In the genomic region with DNA sequence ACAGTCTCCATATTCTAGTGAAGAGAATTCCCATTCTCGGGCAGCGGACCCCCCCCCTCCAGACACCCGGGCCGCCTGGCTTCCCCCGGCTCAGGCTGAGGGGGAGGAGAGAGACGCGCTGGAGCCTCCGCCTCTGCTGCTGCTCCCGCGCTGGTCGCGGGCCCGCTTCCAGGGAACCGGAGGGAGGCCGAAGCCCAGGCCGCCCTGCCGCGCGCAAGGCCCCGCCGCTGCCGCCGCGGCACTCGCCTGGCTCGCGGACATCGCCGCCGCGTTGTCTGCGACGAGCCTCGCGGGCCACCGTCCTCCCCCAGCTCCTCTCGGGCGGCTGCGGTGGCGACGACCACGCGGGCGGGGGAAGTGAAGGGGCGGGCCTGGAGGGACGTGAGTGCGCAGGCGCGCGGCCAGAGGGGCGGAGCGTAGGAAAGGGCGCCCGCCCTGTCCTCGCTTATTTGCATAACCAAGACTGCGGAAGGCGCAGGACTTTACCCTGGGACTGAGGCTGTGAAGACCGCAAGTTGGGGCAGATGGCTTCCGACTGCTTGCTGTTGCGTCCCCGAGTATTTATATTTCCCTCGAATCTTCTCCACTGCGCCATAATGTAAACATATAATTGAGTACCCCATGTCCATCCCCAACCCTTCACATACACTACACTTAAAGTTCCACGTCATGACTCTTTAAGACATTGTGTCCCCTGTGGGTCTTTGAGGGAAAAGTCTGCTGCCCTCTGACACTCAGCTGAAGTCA, we compare ENCODE assay signal across 1 cellular context.
TF ChIP-seq lines count a peak whose summit lies in the region.

A gene with protein sequence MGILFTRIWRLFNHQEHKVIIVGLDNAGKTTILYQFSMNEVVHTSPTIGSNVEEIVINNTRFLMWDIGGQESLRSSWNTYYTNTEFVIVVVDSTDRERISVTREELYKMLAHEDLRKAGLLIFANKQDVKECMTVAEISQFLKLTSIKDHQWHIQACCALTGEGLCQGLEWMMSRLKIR (minus strand): TSS at position 279 of the 747 bp plus-strand sequence. CDS start 245 bp downstream, at position 34.

TF ChIP-seq in HepG2, 621 proteins besides CTCF, POLR2A, EP300 and RAD21 (continued from another document and continues in another):
- TF ChIP-seq ZNF510 (CRISPR knock-in tag; IDR thresholded peaks at IDR 0.05; ENCODE audit: low read depth) (no peak; the same call in 1 of the 2 replicates), ZNF468 (CRISPR knock-in tag; IDR thresholded peaks at IDR 0.05) (no peak), PAF1 (CRISPR knock-in tag; IDR thresholded peaks at IDR 0.05) (no peak), STAT6 (CRISPR knock-in tag; IDR thresholded peaks at IDR 0.05; ENCODE audit: borderline replicate concordance) (peak; percentile 60; the same call in 1 of the 2 replicates), U2AF1 (optimal IDR thresholded peaks at IDR 0.05; ENCODE audit: low read depth, low read length) (no peak), SMARCE1 (IDR thresholded peaks at IDR 0.05; ENCODE audit: borderline replicate concordance) (no peak), NONO (IDR thresholded peaks at IDR 0.05) (no peak), NONO (CRISPR knock-in tag; conservative IDR thresholded peaks at IDR 0.05) (peak; percentile 91), ZNF775 (CRISPR knock-in tag; IDR thresholded peaks at IDR 0.05; ENCODE audit: borderline replicate concordance) (no peak), ZNF329 (CRISPR knock-in tag; IDR thresholded peaks at IDR 0.05; ENCODE audit: low read depth) (peak; percentile 84; the same call in 1 of the 2 replicates), ZNF20 (CRISPR knock-in tag; IDR thresholded peaks at IDR 0.05) (no peak), SETDB1 (CRISPR knock-in tag; IDR thresholded peaks at IDR 0.05; ENCODE audit: borderline replicate concordance) (no peak), ZIK1 (CRISPR knock-in tag; IDR thresholded peaks at IDR 0.05; ENCODE audit: borderline replicate concordance, low read depth) (peak; percentile 98), ZNF446 (CRISPR knock-in tag; IDR thresholded peaks at IDR 0.05) (peak; percentile 91), BHLHE40 (IDR thresholded peaks at IDR 0.05; ENCODE audit: low read length) (peak; percentile 23; the same call in 1 of the 2 replicates), HCFC1 (IDR thresholded peaks at IDR 0.05; ENCODE audit: low read depth, low read length) (no peak; the same call in 1 of the 2 replicates), HES4 (CRISPR knock-in tag; IDR thresholded peaks at IDR 0.05; ENCODE audit: borderline replicate concordance) (peak; percentile 97), ZNF768 (CRISPR knock-in tag; IDR thresholded peaks at IDR 0.05) (peak; percentile 68; the same call in 1 of the 2 replicates), REPIN1 (CRISPR knock-in tag; IDR thresholded peaks at IDR 0.05; ENCODE audit: borderline replicate concordance, low read depth) (no peak), ZFP90 (CRISPR knock-in tag; IDR thresholded peaks at IDR 0.05; ENCODE audit: borderline replicate concordance) (peak; percentile 51; the same call in 1 of the 2 replicates), ZNF773 (CRISPR knock-in tag; IDR thresholded peaks at IDR 0.05; ENCODE audit: borderline replicate concordance) (peak; percentile 74; the same call in 1 of the 2 replicates), ZNF570 (CRISPR knock-in tag; IDR thresholded peaks at IDR 0.05; ENCODE audit: borderline replicate concordance) (no peak; the same call in 1 of the 2 replicates), ZNF557 (CRISPR knock-in tag; IDR thresholded peaks at IDR 0.05) (peak; percentile 41; the same call in 1 of the 2 replicates), ONECUT2 (CRISPR knock-in tag; IDR thresholded peaks at IDR 0.05) (no peak), ZNF788 (CRISPR knock-in tag; IDR thresholded peaks at IDR 0.05; ENCODE audit: borderline replicate concordance) (peak; percentile 83; the same call in 1 of the 2 replicates), TBP (CRISPR knock-in tag; IDR thresholded peaks at IDR 0.05) (no peak), SIX1 (CRISPR knock-in tag; IDR thresholded peaks at IDR 0.05; ENCODE audit: borderline replicate concordance) (0 out of 2 replicates have a peak, but pooled peaks have one; percentile 7), ZC3H4 (CRISPR knock-in tag; IDR thresholded peaks at IDR 0.05; ENCODE audit: borderline replicate concordance) (no peak; the same call in 1 of the 2 replicates), NR2F6 (IDR thresholded peaks at IDR 0.05) (no peak), NR2F6 (CRISPR knock-in tag; IDR thresholded peaks at IDR 0.05) (peak; percentile 29; the same call in 1 of the 2 replicates), ATF1 (CRISPR knock-in tag; IDR thresholded peaks at IDR 0.05) (no peak), JDP2 (CRISPR knock-in tag; IDR thresholded peaks at IDR 0.05; ENCODE audit: borderline replicate concordance) (no peak; the same call in 1 of the 2 replicates), ZKSCAN8 (CRISPR knock-in tag; IDR thresholded peaks at IDR 0.05; ENCODE audit: borderline replicate concordance) (no peak), PHF21A (CRISPR knock-in tag; IDR thresholded peaks at IDR 0.05) (no peak), HMG20A (CRISPR knock-in tag; IDR thresholded peaks at IDR 0.05; ENCODE audit: borderline replicate concordance) (peak; percentile 22; the same call in 1 of the 2 replicates), TGIF2 (CRISPR knock-in tag; IDR thresholded peaks at IDR 0.05) (no peak), ZMYM2 (CRISPR knock-in tag; IDR thresholded peaks at IDR 0.05) (no peak), ZFY (CRISPR knock-in tag; IDR thresholded peaks at IDR 0.05) (peak; percentile 97), HNRNPUL1 (IDR thresholded peaks at IDR 0.05; ENCODE audit: low read depth, low read length) (no peak), ZNF460 (CRISPR knock-in tag; IDR thresholded peaks at IDR 0.05; ENCODE audit: borderline replicate concordance) (no peak), MTA1 (CRISPR knock-in tag; IDR thresholded peaks at IDR 0.05; ENCODE audit: borderline replicate concordance) (peak; percentile 69)
- TF ChIP-seq, protein P1, sequence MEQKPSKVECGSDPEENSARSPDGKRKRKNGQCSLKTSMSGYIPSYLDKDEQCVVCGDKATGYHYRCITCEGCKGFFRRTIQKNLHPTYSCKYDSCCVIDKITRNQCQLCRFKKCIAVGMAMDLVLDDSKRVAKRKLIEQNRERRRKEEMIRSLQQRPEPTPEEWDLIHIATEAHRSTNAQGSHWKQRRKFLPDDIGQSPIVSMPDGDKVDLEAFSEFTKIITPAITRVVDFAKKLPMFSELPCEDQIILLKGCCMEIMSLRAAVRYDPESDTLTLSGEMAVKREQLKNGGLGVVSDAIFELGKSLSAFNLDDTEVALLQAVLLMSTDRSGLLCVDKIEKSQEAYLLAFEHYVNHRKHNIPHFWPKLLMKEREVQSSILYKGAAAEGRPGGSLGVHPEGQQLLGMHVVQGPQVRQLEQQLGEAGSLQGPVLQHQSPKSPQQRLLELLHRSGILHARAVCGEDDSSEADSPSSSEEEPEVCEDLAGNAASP (CRISPR knock-in tag; IDR thresholded peaks at IDR 0.05; ENCODE audit: borderline replicate concordance) = peak; percentile 18; the same call in 1 of the 2 replicates
- TF ChIP-seq, protein P2, sequence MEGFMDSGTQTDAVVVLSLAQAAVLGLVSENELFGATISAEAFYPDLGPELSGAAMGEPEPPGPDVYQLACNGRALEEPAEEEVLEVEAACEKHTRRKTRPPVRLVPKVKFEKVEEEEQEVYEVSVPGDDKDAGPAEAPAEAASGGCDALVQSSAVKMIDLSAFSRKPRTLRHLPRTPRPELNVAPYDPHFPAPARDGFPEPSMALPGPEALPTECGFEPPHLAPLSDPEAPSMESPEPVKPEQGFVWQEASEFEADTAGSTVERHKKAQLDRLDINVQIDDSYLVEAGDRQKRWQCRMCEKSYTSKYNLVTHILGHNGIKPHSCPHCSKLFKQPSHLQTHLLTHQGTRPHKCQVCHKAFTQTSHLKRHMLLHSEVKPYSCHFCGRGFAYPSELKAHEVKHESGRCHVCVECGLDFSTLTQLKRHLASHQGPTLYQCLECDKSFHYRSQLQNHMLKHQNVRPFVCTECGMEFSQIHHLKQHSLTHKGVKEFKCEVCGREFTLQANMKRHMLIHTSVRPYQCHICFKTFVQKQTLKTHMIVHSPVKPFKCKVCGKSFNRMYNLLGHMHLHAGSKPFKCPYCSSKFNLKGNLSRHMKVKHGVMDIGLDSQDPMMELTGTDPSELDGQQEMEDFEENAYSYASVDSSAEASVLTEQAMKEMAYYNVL (CRISPR knock-in tag; IDR thresholded peaks at IDR 0.05; ENCODE audit: borderline replicate concordance) = peak; percentile 67; the same call in 1 of the 2 replicates
- TF ChIP-seq, protein P3, sequence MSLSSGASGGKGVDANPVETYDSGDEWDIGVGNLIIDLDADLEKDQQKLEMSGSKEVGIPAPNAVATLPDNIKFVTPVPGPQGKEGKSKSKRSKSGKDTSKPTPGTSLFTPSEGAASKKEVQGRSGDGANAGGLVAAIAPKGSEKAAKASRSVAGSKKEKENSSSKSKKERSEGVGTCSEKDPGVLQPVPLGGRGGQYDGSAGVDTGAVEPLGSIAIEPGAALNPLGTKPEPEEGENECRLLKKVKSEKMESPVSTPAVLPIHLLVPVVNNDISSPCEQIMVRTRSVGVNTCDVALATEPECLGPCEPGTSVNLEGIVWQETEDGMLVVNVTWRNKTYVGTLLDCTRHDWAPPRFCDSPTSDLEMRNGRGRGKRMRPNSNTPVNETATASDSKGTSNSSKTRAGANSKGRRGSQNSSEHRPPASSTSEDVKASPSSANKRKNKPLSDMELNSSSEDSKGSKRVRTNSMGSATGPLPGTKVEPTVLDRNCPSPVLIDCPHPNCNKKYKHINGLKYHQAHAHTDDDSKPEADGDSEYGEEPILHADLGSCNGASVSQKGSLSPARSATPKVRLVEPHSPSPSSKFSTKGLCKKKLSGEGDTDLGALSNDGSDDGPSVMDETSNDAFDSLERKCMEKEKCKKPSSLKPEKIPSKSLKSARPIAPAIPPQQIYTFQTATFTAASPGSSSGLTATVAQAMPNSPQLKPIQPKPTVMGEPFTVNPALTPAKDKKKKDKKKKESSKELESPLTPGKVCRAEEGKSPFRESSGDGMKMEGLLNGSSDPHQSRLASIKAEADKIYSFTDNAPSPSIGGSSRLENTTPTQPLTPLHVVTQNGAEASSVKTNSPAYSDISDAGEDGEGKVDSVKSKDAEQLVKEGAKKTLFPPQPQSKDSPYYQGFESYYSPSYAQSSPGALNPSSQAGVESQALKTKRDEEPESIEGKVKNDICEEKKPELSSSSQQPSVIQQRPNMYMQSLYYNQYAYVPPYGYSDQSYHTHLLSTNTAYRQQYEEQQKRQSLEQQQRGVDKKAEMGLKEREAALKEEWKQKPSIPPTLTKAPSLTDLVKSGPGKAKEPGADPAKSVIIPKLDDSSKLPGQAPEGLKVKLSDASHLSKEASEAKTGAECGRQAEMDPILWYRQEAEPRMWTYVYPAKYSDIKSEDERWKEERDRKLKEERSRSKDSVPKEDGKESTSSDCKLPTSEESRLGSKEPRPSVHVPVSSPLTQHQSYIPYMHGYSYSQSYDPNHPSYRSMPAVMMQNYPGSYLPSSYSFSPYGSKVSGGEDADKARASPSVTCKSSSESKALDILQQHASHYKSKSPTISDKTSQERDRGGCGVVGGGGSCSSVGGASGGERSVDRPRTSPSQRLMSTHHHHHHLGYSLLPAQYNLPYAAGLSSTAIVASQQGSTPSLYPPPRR (CRISPR knock-in tag; IDR thresholded peaks at IDR 0.05; ENCODE audit: borderline replicate concordance) = 0 out of 2 replicates have a peak, but pooled peaks have one; percentile 32
- TF ChIP-seq, protein P4, sequence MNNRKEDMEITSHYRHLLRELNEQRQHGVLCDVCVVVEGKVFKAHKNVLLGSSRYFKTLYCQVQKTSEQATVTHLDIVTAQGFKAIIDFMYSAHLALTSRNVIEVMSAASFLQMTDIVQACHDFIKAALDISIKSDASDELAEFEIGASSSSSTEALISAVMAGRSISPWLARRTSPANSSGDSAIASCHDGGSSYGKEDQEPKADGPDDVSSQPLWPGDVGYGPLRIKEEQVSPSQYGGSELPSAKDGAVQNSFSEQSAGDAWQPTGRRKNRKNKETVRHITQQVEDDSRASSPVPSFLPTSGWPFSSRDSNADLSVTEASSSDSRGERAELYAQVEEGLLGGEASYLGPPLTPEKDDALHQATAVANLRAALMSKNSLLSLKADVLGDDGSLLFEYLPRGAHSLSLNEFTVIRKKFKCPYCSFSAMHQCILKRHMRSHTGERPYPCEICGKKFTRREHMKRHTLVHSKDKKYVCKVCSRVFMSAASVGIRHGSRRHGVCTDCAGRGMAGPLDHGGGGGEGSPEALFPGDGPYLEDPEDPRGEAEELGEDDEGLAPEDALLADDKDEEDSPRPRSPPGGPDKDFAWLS (CRISPR knock-in tag; IDR thresholded peaks at IDR 0.05; ENCODE audit: borderline replicate concordance) = no peak
- TF ChIP-seq, protein P5, sequence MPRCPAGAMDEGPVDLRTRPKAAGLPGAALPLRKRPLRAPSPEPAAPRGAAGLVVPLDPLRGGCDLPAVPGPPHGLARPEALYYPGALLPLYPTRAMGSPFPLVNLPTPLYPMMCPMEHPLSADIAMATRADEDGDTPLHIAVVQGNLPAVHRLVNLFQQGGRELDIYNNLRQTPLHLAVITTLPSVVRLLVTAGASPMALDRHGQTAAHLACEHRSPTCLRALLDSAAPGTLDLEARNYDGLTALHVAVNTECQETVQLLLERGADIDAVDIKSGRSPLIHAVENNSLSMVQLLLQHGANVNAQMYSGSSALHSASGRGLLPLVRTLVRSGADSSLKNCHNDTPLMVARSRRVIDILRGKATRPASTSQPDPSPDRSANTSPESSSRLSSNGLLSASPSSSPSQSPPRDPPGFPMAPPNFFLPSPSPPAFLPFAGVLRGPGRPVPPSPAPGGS (CRISPR knock-in tag; IDR thresholded peaks at IDR 0.05) = peak; percentile 94
- TF ChIP-seq, protein P6, sequence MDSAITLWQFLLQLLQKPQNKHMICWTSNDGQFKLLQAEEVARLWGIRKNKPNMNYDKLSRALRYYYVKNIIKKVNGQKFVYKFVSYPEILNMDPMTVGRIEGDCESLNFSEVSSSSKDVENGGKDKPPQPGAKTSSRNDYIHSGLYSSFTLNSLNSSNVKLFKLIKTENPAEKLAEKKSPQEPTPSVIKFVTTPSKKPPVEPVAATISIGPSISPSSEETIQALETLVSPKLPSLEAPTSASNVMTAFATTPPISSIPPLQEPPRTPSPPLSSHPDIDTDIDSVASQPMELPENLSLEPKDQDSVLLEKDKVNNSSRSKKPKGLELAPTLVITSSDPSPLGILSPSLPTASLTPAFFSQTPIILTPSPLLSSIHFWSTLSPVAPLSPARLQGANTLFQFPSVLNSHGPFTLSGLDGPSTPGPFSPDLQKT (CRISPR knock-in tag; IDR thresholded peaks at IDR 0.05; ENCODE audit: borderline replicate concordance) = no peak
